12 cellular contexts compared by ENCODE assay signal in genomic region chr2:233476083-233476410, GRCh38.
"Had no signal": no experiment of that assay in that cellular context is flagged by ENCODE, and none has a peak within 500 bp of the region (broad histone marks: within the 10 kb centered on the region; RNA-seq: fewer than 3 reads in every experiment).

No MANE protein-coding gene starts in this region.

- H3K4me3 Mint-ChIP-seq: natural killer cell, WTC11 had no signal

- ATAC-seq: gastrocnemius medialis, left cardiac atrium, natural killer cell, WTC11 had no signal

- H3K4me1 ChIP-seq: spleen had no signal

- H3K9me3 Mint-ChIP-seq: natural killer cell, WTC11 had no signal

- H3K27ac Mint-ChIP-seq: WTC11 had no signal

- H3K27ac ChIP-seq: spleen had no signal

- DNase-seq: activated CD4-positive, alpha-beta T cell treated with anti-CD3 and anti-CD28 coated beads for 4 hours; activated naive CD4-positive, alpha-beta T cell; anterior cingulate cortex; erythroblast; gastrocnemius medialis; left cardiac atrium; natural killer cell; sigmoid colon; SW 1271 had no signal

- H3K4me3 ChIP-seq: gastrocnemius medialis, sigmoid colon, spleen, thoracic aorta had no signal

- H3K9me3 ChIP-seq: gastrocnemius medialis, sigmoid colon, spleen, thoracic aorta had no signal

- H3K27me3 ChIP-seq: gastrocnemius medialis, sigmoid colon, spleen had no signal
